8 cellular contexts compared by ENCODE assay signal in the genomic region with DNA sequence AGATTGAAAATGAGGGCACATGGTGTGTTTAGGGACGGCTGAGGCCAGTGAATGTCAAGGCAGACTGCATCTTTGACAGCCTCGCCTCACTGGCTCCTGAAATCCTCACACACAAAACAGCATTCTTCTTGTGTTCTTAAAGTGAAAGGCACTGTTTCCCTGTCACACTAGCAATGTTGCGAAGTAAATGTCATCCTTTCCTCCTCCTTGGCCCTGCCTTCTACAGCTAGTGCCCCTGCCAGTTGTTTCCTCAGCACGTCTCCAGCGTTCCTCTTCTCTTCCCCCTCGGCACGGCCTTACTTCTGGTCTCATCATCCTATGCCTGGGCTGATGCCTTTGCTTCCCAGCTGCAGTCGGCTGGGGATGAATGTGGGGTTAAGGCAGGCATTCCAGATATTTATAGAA.
DNase-seq lines count a peak whose midpoint lies in the region; ATAC-seq and TF ChIP-seq lines count a peak whose summit lies in the region.
"Had no signal": no experiment of that assay in that cellular context is flagged by ENCODE, and none has a peak within 500 bp of the region (broad histone marks: within the 10 kb centered on the region; RNA-seq: fewer than 3 reads in every experiment).

No MANE protein-coding gene starts in this region.

- TF ChIP-seq CTCF in fibroblast of lung (conservative IDR thresholded peaks at IDR 0.05 in 1 of 2, IDR thresholded peaks at IDR 0.05 in 1 of 2; ENCODE audit: low read depth in 1 of 2, low read length in 2 of 2) (no peak), nephron progenitor cell (IDR thresholded peaks at IDR 0.05) (no peak), upper lobe of left lung (IDR thresholded peaks at IDR 0.05) (no peak)

- 35 to 39% methylated on average over 8 of the region's 8 CpGs for WGBS in upper lobe of left lung, 2 donors

- H3K9me3 ChIP-seq in fibroblast of lung (ENCODE audit: control insufficient read depth, insufficient read depth, low read depth, low read length), result no peaks in the 10 kb centered on the region
- H3K9me3 ChIP-seq in upper lobe of left lung, result no peaks in the 10 kb centered on the region

- ATAC-seq in upper lobe of left lung (ENCODE audit: low FRiP score in 2 of 2), result peak in 1 of 2 donors; percentile 53
- ATAC-seq in activated CD8-positive, alpha-beta T cell treated with anti-CD3 and anti-CD28 coated beads, Interleukin-2, amount 10 ng/mL, durations not matched to agents 7 days and 5 days, result no peak
- ATAC-seq in GM21528 (IDR thresholded peaks at IDR 0.05; ENCODE audit: low FRiP score, unreplicated experiment), result no peak

- H3K36me3 ChIP-seq in fibroblast of lung (ENCODE audit: control insufficient read depth, insufficient read depth, low read length) (no peaks in the 10 kb centered on the region), upper lobe of left lung (no peaks in the 10 kb centered on the region)

- peak overlapping the region; percentile 63 for H3K4me2 ChIP-seq in fibroblast of lung (ENCODE audit: extremely low read depth, insufficient read depth, low read length)

- H3K4me1 Mint-ChIP-seq in nephron progenitor cell, result peaks cover 20% of the 10 kb centered on the region
- H3K4me1 Mint-ChIP-seq in activated CD8-positive, alpha-beta T cell treated with anti-CD3 and anti-CD28 coated beads, Interleukin-2, amount 10 ng/mL, durations not matched to agents 7 days and 5 days (ENCODE audit: low read depth), result no peaks in the 10 kb centered on the region
- H3K4me1 Mint-ChIP-seq: activated CD4-positive, alpha-beta T cell treated with anti-CD3 and anti-CD28 coated beads, Interleukin-2, amount 10 ng/mL, durations not matched to agents 24 days and 14 days had no signal

- H3K79me2 ChIP-seq in fibroblast of lung (ENCODE audit: control insufficient read depth, insufficient read depth, low read length), result no peaks in the 10 kb centered on the region

- no peaks in the 10 kb centered on the region for H3K27me3 ChIP-seq in fibroblast of lung (ENCODE audit: control insufficient read depth, insufficient read depth, low read length)
- no peaks in the 10 kb centered on the region for H3K27me3 ChIP-seq in upper lobe of left lung

- H3K4me3 Mint-ChIP-seq in nephron progenitor cell, result no peak overlapping the region
- no peak overlapping the region for H3K4me3 Mint-ChIP-seq in activated CD8-positive, alpha-beta T cell treated with anti-CD3 and anti-CD28 coated beads, Interleukin-2, amount 10 ng/mL, durations not matched to agents 7 days and 5 days
- H3K4me3 Mint-ChIP-seq: activated CD4-positive, alpha-beta T cell treated with anti-CD3 and anti-CD28 coated beads, Interleukin-2, amount 10 ng/mL, durations not matched to agents 24 days and 14 days had no signal

- POLR2A ChIA-PET in activated CD8-positive, alpha-beta T cell treated with anti-CD3 and anti-CD28 coated beads, Interleukin-2, amount 10 ng/mL, durations not matched to agents 7 days and 5 days (lab: Charles Lee), result no interaction called here

- H3K4me1 ChIP-seq in fibroblast of lung (ENCODE audit: control insufficient read depth, extremely low read depth, insufficient read depth, low read length) (peaks cover 10% of the 10 kb centered on the region), upper lobe of left lung (peaks cover 39 to 45% (median 44%) of the 10 kb centered on the region in 4 donors)

- peak overlapping the region; percentile 58 for H3K27ac ChIP-seq in fibroblast of lung (ENCODE audit: insufficient read depth, low read length)
- H3K27ac ChIP-seq in upper lobe of left lung, result peak overlapping the region; percentile 52 to 74 (median 68)

- TF ChIP-seq EP300 in upper lobe of left lung (IDR thresholded peaks at IDR 0.05), result no peak

- H3K9ac ChIP-seq in fibroblast of lung (ENCODE audit: insufficient read depth, low read length), result no peak overlapping the region

- in situ Hi-C loops in SK-MEL-5 (cut with HindIII; ENCODE audit: low pct_unique_long_range_greater_than_20kb, low sequenced_read_pairs), result no loop called here

- peaks cover 4% of the 10 kb centered on the region for H3K9me3 Mint-ChIP-seq in nephron progenitor cell
- H3K9me3 Mint-ChIP-seq in activated CD8-positive, alpha-beta T cell treated with anti-CD3 and anti-CD28 coated beads, Interleukin-2, amount 10 ng/mL, durations not matched to agents 7 days and 5 days (ENCODE audit: insufficient read depth), result no peaks in the 10 kb centered on the region
- H3K9me3 Mint-ChIP-seq: activated CD4-positive, alpha-beta T cell treated with anti-CD3 and anti-CD28 coated beads, Interleukin-2, amount 10 ng/mL, durations not matched to agents 24 days and 14 days had no signal

- DNase-seq in SK-MEL-5 (ENCODE audit: low read depth, low spot score), result peak; percentile 47
- DNase-seq in fibroblast of lung (ENCODE audit: low read depth in 2 of 2), result peak; percentile 67 to 79
- no peak for DNase-seq in nephron progenitor cell
- no peak for DNase-seq in upper lobe of left lung
- no peak for DNase-seq in DMS53 treated with DMSO at 0.1 percent for 48 hours (lab: John Stamatoyannopoulos, UW; ENCODE audit: unreplicated experiment)
- DNase-seq in activated CD8-positive, alpha-beta T cell treated with anti-CD3 and anti-CD28 coated beads, Interleukin-2, amount 10 ng/mL, durations not matched to agents 7 days and 5 days, result no peak
- DNase-seq: activated CD4-positive, alpha-beta T cell treated with anti-CD3 and anti-CD28 coated beads, Interleukin-2, amount 10 ng/mL, durations not matched to agents 24 days and 14 days had no signal

- H3K4me3 ChIP-seq in fibroblast of lung (replicated peaks in 1 of 4; ENCODE audit: control extremely low read depth in 1 of 4, insufficient read depth in 1 of 4, low read depth in 3 of 4, low read length in 4 of 4), result peak overlapping the region in 2 of 4 experiments; percentile 10 to 17
- H3K4me3 ChIP-seq in upper lobe of left lung, result no peak overlapping the region

- peak overlapping the region; percentile 76 for H3K27ac Mint-ChIP-seq in nephron progenitor cell
- no peak overlapping the region for H3K27ac Mint-ChIP-seq in activated CD8-positive, alpha-beta T cell treated with anti-CD3 and anti-CD28 coated beads, Interleukin-2, amount 10 ng/mL, durations not matched to agents 7 days and 5 days
- H3K27ac Mint-ChIP-seq: activated CD4-positive, alpha-beta T cell treated with anti-CD3 and anti-CD28 coated beads, Interleukin-2, amount 10 ng/mL, durations not matched to agents 24 days and 14 days had no signal

- no peaks in the 10 kb centered on the region for H3K27me3 Mint-ChIP-seq in nephron progenitor cell (ENCODE audit: low read depth, poor library complexity)
- peaks cover 2% of the 10 kb centered on the region for H3K27me3 Mint-ChIP-seq in activated CD8-positive, alpha-beta T cell treated with anti-CD3 and anti-CD28 coated beads, Interleukin-2, amount 10 ng/mL, durations not matched to agents 7 days and 5 days (ENCODE audit: low read depth)
- H3K27me3 Mint-ChIP-seq: activated CD4-positive, alpha-beta T cell treated with anti-CD3 and anti-CD28 coated beads, Interleukin-2, amount 10 ng/mL, durations not matched to agents 24 days and 14 days had no signal

- TF ChIP-seq POLR2A in upper lobe of left lung (IDR thresholded peaks at IDR 0.05), result no peak

- H2AFZ ChIP-seq in fibroblast of lung (ENCODE audit: low read length), result peak overlapping the region; percentile 55

- no peaks in the 10 kb centered on the region for H4K20me1 ChIP-seq in fibroblast of lung (ENCODE audit: control insufficient read depth, extremely low read depth, insufficient read depth, low read length)

- peaks cover 5% of the 10 kb centered on the region for H3K36me3 Mint-ChIP-seq in nephron progenitor cell (ENCODE audit: low read depth)
- H3K36me3 Mint-ChIP-seq in activated CD8-positive, alpha-beta T cell treated with anti-CD3 and anti-CD28 coated beads, Interleukin-2, amount 10 ng/mL, durations not matched to agents 7 days and 5 days (ENCODE audit: low read depth), result no peaks in the 10 kb centered on the region

- CTCF ChIA-PET in activated CD8-positive, alpha-beta T cell treated with anti-CD3 and anti-CD28 coated beads, Interleukin-2, amount 10 ng/mL, durations not matched to agents 7 days and 5 days (lab: Charles Lee), result no interaction called here

Comparison
In these comparisons a context has a peak if more than half of its experiments do, and no peak if none do; other contexts are left out.
1. DNase-seq: peak in SK-MEL-5 (single experiment) and fibroblast of lung (2 of 2); none in nephron progenitor cell (single experiment), upper lobe of left lung (0 of 2), DMS53 treated with DMSO at 0.1 percent for 48 hours (single experiment) and activated CD8-positive, alpha-beta T cell treated with anti-CD3 and anti-CD28 coated beads, Interleukin-2, amount 10 ng/mL, durations not matched to agents 7 days and 5 days (single experiment).